Comparison of ENCODE assay signal across 8 cellular contexts in the genomic region with DNA sequence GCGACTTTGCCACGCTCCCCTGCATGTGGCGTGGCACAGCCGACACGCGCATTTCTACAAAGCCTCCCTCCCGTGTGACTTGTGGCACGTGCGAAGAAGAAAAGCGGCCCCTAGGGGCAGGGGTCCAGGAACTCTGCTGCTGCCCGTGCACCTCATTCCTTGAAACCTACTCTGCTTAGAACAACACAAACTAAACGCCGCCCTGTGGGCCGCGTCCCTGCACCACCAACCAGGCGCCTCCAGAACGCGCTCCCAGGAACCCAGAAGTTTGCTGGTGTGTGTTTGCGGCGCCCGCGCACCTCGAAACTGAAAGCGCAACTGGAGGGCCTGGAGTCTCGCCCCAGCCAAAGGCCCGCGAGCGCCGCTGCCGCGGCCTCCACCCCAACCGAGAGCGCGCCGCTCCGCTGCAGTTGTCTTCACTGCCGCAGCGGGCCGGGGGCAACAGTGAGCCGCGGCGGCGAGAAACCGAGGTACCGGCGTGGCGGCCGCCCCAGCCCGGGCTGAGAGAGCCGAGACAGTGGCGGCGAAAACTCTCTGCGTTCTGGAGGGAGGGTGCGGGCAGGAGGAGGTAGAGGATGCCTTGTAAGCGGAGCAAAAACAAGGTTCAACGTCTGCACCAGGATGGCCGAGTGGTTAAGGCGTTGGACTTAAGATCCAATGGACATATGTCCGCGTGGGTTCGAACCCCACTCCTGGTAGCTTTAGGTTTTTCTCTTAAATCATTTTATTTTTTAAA.
DNase-seq lines count a peak whose midpoint lies in the region; ATAC-seq and TF ChIP-seq lines count a peak whose summit lies in the region.

No MANE protein-coding gene starts in this region.

- peak in 1 of 4 donors; percentile 19 for TF ChIP-seq EP300 in upper lobe of left lung (IDR thresholded peaks at IDR 0.05)

- no peaks in the 10 kb centered on the region for H3K27me3 ChIP-seq in heart right ventricle
- no peaks in the 10 kb centered on the region for H3K27me3 ChIP-seq in upper lobe of left lung

- intact Hi-C loops in heart right ventricle (cut with DNase I) (loop anchor here (1.0 to 10.0 kb wide), 21 partner anchors 50 to 266 kb away; partner anchors contain the start of genes STX11 (in 7 of the 10) and UTRN (in 7 of the 10)), posterior cingulate gyrus (cut with DNase I) (loop anchor here (10.0 kb wide), 1 partner anchor 1519 kb away; the partner anchor contains the start of gene EPM2A)

- H3K27ac ChIP-seq in heart right ventricle (peak overlapping the region; percentile 87 to 97 (median 94)), upper lobe of left lung (peak overlapping the region; percentile 93 to 99 (median 96))

- TF ChIP-seq CTCF in GM13977 (IDR thresholded peaks at IDR 0.05; ENCODE audit: extremely low read depth, insufficient read depth, missing control alignments) (peak; percentile 72), heart right ventricle (IDR thresholded peaks at IDR 0.05) (peak; percentile 56 to 75 (median 66)), upper lobe of left lung (IDR thresholded peaks at IDR 0.05) (peak; percentile 42 to 95 (median 84))

- DNase-seq in GM13977 (ENCODE audit: low spot score) (peak; percentile 93), NCI-H1436 treated with DMSO at 0.1 percent for 48 hours (lab: John Stamatoyannopoulos, UW) (peak; percentile 51), T follicular helper cell (ENCODE audit: low read depth) (peak; percentile 86), amniotic epithelial cell (ENCODE audit: low read depth) (peak; percentile 96), heart right ventricle (peak; percentile 93 to 96), posterior cingulate gyrus (peak; percentile 88 to 99 (median 92)), upper lobe of left lung (peak; percentile 92 to 97)

- H3K9me3 ChIP-seq in heart right ventricle = peaks cover 0 to 6% (median 0%) of the 10 kb centered on the region in 11 donors
- H3K9me3 ChIP-seq in upper lobe of left lung = no peaks in the 10 kb centered on the region

- H3K36me3 ChIP-seq in heart right ventricle (no peaks in the 10 kb centered on the region), upper lobe of left lung (no peaks in the 10 kb centered on the region)

- H3K4me3 ChIP-seq in heart right ventricle = peak overlapping the region; percentile 23 to 73 (median 68)
- H3K4me3 ChIP-seq in upper lobe of left lung = peak overlapping the region; percentile 50 to 68 (median 63)

- peak; percentile 85 for ATAC-seq in HG02870 (IDR thresholded peaks at IDR 0.05; ENCODE audit: unreplicated experiment)
- peak; percentile 93 to 97 (median 95) for ATAC-seq in heart right ventricle
- peak; percentile 94 to 96 for ATAC-seq in upper lobe of left lung (ENCODE audit: low FRiP score in 2 of 2)

- H3K4me1 ChIP-seq in heart right ventricle = peaks cover 0 to 31% (median 17%) of the 10 kb centered on the region in 9 donors
- peaks cover 12 to 17% (median 14%) of the 10 kb centered on the region in 4 donors for H3K4me1 ChIP-seq in upper lobe of left lung

- peak in 3 of 4 donors; percentile 48 to 68 (median 51) for TF ChIP-seq POLR2A in upper lobe of left lung (IDR thresholded peaks at IDR 0.05)

- in situ Hi-C loops in GM13977 (cut with MboI; ENCODE audit: low pct_unique_long_range_greater_than_20kb, low sequenced_read_pairs, unreplicated experiment) = loop anchor here (10.0 to 25.0 kb wide), 2 partner anchors 121 to 654 kb away; partner anchors contain the start of gene SF3B5

- 0 to 1% methylated on average over 61 of the region's 61 CpGs for WGBS in heart right ventricle, 2 donors
- 0% methylated on average over 36 to 48 of the region's 61 CpGs for WGBS in upper lobe of left lung, 2 donors

Comparison
In these comparisons a context has a peak if more than half of its experiments do, and no peak if none do; other contexts are left out.
1. Peak in every context shown above with its lines: DNase-seq, ATAC-seq, H3K4me3 ChIP-seq and H3K27ac ChIP-seq.